ENCODE assay signal across 8 cellular contexts in genomic region chr16:667780-668518, GRCh38. TPM values are rescaled to one million over a fixed set of nuclear protein-coding genes. Genes with fewer than 3 reads are reported as not detected.
DNase-seq lines count a peak whose midpoint lies in the region; ATAC-seq and TF ChIP-seq lines count a peak whose summit lies in the region.

Gene RHOT2, plus strand, starts transcription at chr16:668132. Its CDS starts 68 bp downstream, at chr16:668200.

- H3K4me3 ChIP-seq in cardiac fibroblast (replicated peaks in 1 of 2; ENCODE audit: low read depth in 2 of 2, low read length in 2 of 2) = peak within 1 kb of the TSS; percentile 78 to 93
- peak within 1 kb of the TSS; percentile 70 to 99 (median 90) for H3K4me3 ChIP-seq in spleen

- intact Hi-C loops in activated B cell treated with CpG ODN at 0.5 μM for 24 hours (cut with micrococcal nuclease) (loop anchor here (1.0 to 5.0 kb wide), 6 partner anchors 12 to 141 kb away; partner anchors contain the start of genes CAPN15, METRN, METTL26 and STUB1), spleen (cut with DNase I; ENCODE audit: low total_unique reads) (no loop called here)

- in situ Hi-C loops in ACHN (cut with HindIII; ENCODE audit: low pct_ligation_motif_present, low pct_unique_long_range_greater_than_20kb, low sequenced_read_pairs) = no loop called here

- no peaks in the 10 kb centered on the region for H3K9me3 Mint-ChIP-seq in activated B cell treated with CpG ODN at 0.5 μM for 24 hours

- peaks cover 12% of the 10 kb centered on the region for H3K4me1 Mint-ChIP-seq in activated B cell treated with CpG ODN at 0.5 μM for 24 hours

- peak; percentile 7 for TF ChIP-seq CTCF in activated B cell treated with CpG ODN at 0.5 μM for 24 hours (IDR thresholded peaks at IDR 0.05)
- TF ChIP-seq CTCF in cardiac fibroblast (IDR thresholded peaks at IDR 0.05; ENCODE audit: low read depth, low read length) = peak; percentile 40
- peak in 10 of 11 experiments; percentile 61 to 99 (median 96) for TF ChIP-seq CTCF in spleen (IDR thresholded peaks at IDR 0.05 in 8 of 11, conservative IDR thresholded peaks at IDR 0.05 in 3 of 11)

- CTCF ChIA-PET in activated B cell treated with CpG ODN at 0.5 μM for 24 hours (lab: Charles Lee) = interaction anchor here (1.2 to 1.5 kb wide), 2 partner anchors 10 to 14 kb away, joined by 3 read pairs; no protein-coding TSS in a partner anchor

- ATAC-seq in GM18907 (IDR thresholded peaks at IDR 0.05; ENCODE audit: unreplicated experiment) = peak; percentile 63
- ATAC-seq in HG03159 (IDR thresholded peaks at IDR 0.05; ENCODE audit: unreplicated experiment) = peak; percentile 81
- ATAC-seq in activated B cell treated with CpG ODN at 0.5 μM for 24 hours (ENCODE audit: low read depth) = peak; percentile 98

- POLR2A ChIA-PET in activated B cell treated with CpG ODN at 0.5 μM for 24 hours (lab: Charles Lee) = interaction anchor here (0.5 to 5.1 kb wide), 8 partner anchors 8 to 561 kb away, joined by 3 to 41 read pairs (median 5); partner anchors contain the start of genes ANTKMT, JMJD8, STUB1 and WDR24

- TF ChIP-seq POLR2A in spleen (IDR thresholded peaks at IDR 0.05) = peak in 1 of 3 donors; percentile 41

- 1% methylated on average over 34 to 78 of the region's 78 CpGs for WGBS in spleen, 5 donors

- DNase-seq in ACHN = peak; percentile 96
- DNase-seq in NCI-H226 = peak; percentile 85
- DNase-seq in activated B cell treated with CpG ODN at 0.5 μM for 24 hours = peak; percentile 96
- peak; percentile 90 to 94 for DNase-seq in cardiac fibroblast (ENCODE audit: low read depth in 2 of 2)
- peak; percentile 91 for DNase-seq in inferior parietal cortex (ENCODE audit: extremely low spot score)
- peak; percentile 99 for DNase-seq in spleen

- no peaks in the 10 kb centered on the region for H3K27me3 ChIP-seq in spleen (replicated peaks in 1 of 7)

- no peaks in the 10 kb centered on the region for H3K9me3 ChIP-seq in spleen

- H3K36me3 Mint-ChIP-seq in activated B cell treated with CpG ODN at 0.5 μM for 24 hours (ENCODE audit: low read depth) = peaks cover 28% of the 10 kb centered on the region

- peak within 1 kb of the TSS; percentile 80 for H3K4me3 Mint-ChIP-seq in activated B cell treated with CpG ODN at 0.5 μM for 24 hours

- peak within 1 kb of the TSS; percentile 75 to 94 (median 90) for H3K27ac ChIP-seq in spleen

- H3K27me3 Mint-ChIP-seq in activated B cell treated with CpG ODN at 0.5 μM for 24 hours = no peaks in the 10 kb centered on the region

- peaks cover 14 to 39% (median 27%) of the 10 kb centered on the region in 6 donors for H3K4me1 ChIP-seq in spleen

- H3K27ac Mint-ChIP-seq in activated B cell treated with CpG ODN at 0.5 μM for 24 hours = peak within 1 kb of the TSS; percentile 80

- peaks cover 0 to 40% (median 36%) of the 10 kb centered on the region in 6 donors for H3K36me3 ChIP-seq in spleen

RNA-seq across cellular contexts. Expression of gene RHOT2, which starts in this region (rescaled TPM):
- 141 and 170 TPM in 2 replicates for total RNA-seq in activated B cell treated with CpG ODN at 0.5 μM for 24 hours
- 100 to 1,000 TPM in 5 of 7 donors, 10 to 100 TPM in 2; 71.3 to 152 (median 131) TPM for total RNA-seq in spleen
- polyA plus RNA-seq in spleen = 100 to 1,000 TPM; 139 to 309 (median 245) TPM

Comparison
In these comparisons a context has a peak if more than half of its experiments do, and no peak if none do; other contexts are left out.
1. Peak in every context shown above with its lines: DNase-seq, ATAC-seq, H3K4me3 ChIP-seq and H3K27ac ChIP-seq.
2. CTCF ChIP-seq: peak in every context shown above with its lines; median percentile 96 in spleen; 40 in cardiac fibroblast; 7 in activated B cell treated with CpG ODN at 0.5 μM for 24 hours.